Comparison of ENCODE assay signal across 36 cellular contexts in the genomic region with DNA sequence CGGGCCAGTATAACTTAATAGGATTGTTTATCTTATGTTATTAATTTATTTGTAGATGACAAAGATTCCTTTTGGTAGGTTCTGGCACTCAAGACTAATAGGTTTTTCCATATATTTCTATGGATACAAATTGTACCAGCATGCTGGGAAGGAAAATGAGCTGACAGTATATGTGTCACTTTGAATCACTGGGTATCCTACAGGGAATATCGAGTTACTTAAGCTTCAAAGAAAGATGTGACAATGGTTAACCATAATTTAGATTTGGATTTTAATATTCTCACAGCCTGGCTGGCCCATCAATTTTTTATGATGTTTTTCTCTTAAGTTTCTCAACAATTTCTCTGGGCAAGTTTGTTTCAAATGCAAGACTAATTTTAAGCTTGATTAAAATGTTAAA.
"Had no signal": no experiment of that assay in that cellular context is flagged by ENCODE, and none has a peak within 500 bp of the region (broad histone marks: within the 10 kb centered on the region; RNA-seq: fewer than 3 reads in every experiment).

No MANE protein-coding gene starts in this region.

- H3K9me3 Mint-ChIP-seq: activated B cell treated with CpG ODN at 0.5 μM for 24 hours; activated CD4-positive, alpha-beta memory T cell treated with anti-CD3 and anti-CD28 coated beads, Interleukin-2, amount 10 ng/mL, durations not matched to agents 7 days and 5 days; activated CD4-positive, alpha-beta T cell treated with anti-CD3 and anti-CD28 coated beads, Interleukin-2, amount 10 ng/mL, durations not matched to agents 7 days and 5 days; activated naive CD4-positive, alpha-beta T cell treated with anti-CD3 and anti-CD28 coated beads for 36 hours; activated naive CD4-positive, alpha-beta T cell treated with anti-CD3 and anti-CD28 coated beads, Interleukin-2, amount 50 U/mL, for 72 hours; activated naive CD8-positive, alpha-beta T cell treated with anti-CD3 and anti-CD28 coated beads for 36 hours; activated T-cell treated with anti-CD3 and anti-CD28 coated beads, Interleukin-2, amount 50 U/mL, for 24 hours; central memory CD8-positive, alpha-beta T cell; T-helper 1 cell treated with Interleukin-12 subunit alpha and Interleukin-12 subunit beta and Interleukin-4 antibody, amounts not matched to agents 30 μg/mL and 1 μg/mL, for 36 hours; T-helper 2 cell treated with Interferon-gamma antibody and Interleukin-4, amounts not matched to agents 5 μg/mL and 100 μg/mL, for 36 hours had no signal

- H3K27ac Mint-ChIP-seq: activated B cell treated with CpG ODN at 0.5 μM for 24 hours; activated CD4-positive, alpha-beta memory T cell treated with anti-CD3 and anti-CD28 coated beads, Interleukin-2, amount 10 ng/mL, durations not matched to agents 7 days and 5 days; activated CD4-positive, alpha-beta T cell treated with anti-CD3 and anti-CD28 coated beads for 36 hours; activated CD4-positive, alpha-beta T cell treated with anti-CD3 and anti-CD28 coated beads, Interleukin-2, amount 10 ng/mL, durations not matched to agents 7 days and 5 days; activated CD8-positive, alpha-beta memory T cell treated with anti-CD3 and anti-CD28 coated beads, Interleukin-2, amount 10 ng/mL, durations not matched to agents 7 days and 5 days; activated CD8-positive, alpha-beta T cell treated with anti-CD3 and anti-CD28 coated beads, Interleukin-2, amount 10 ng/mL, durations not matched to agents 7 days and 5 days; activated naive CD4-positive, alpha-beta T cell treated with anti-CD3 and anti-CD28 coated beads for 36 hours; activated naive CD4-positive, alpha-beta T cell treated with anti-CD3 and anti-CD28 coated beads, Interleukin-2, amount 50 U/mL, for 72 hours; activated naive CD8-positive, alpha-beta T cell treated with anti-CD3 and anti-CD28 coated beads for 36 hours; activated T-cell treated with anti-CD3 and anti-CD28 coated beads, Interleukin-2, amount 50 U/mL, for 24 hours; brain; T-helper 1 cell treated with Interleukin-12 subunit alpha and Interleukin-12 subunit beta and Interleukin-4 antibody, amounts not matched to agents 30 μg/mL and 1 μg/mL, for 36 hours; T-helper 2 cell treated with Interferon-gamma antibody and Interleukin-4, amounts not matched to agents 5 μg/mL and 100 μg/mL, for 36 hours had no signal

- H3K9me3 ChIP-seq: adrenal gland had no signal

- H3K4me3 ChIP-seq: adrenal gland, cardiac muscle cell had no signal

- H3K4me1 ChIP-seq: adrenal gland had no signal

- H3K36me3 ChIP-seq: adrenal gland, cardiac muscle cell had no signal

- H3K27me3 Mint-ChIP-seq: activated B cell treated with CpG ODN at 0.5 μM for 24 hours; activated CD4-positive, alpha-beta memory T cell treated with anti-CD3 and anti-CD28 coated beads, Interleukin-2, amount 10 ng/mL, durations not matched to agents 7 days and 5 days; activated CD4-positive, alpha-beta T cell treated with anti-CD3 and anti-CD28 coated beads for 36 hours; activated CD4-positive, alpha-beta T cell treated with anti-CD3 and anti-CD28 coated beads, Interleukin-2, amount 10 ng/mL, durations not matched to agents 7 days and 5 days; activated CD8-positive, alpha-beta memory T cell treated with anti-CD3 and anti-CD28 coated beads, Interleukin-2, amount 10 ng/mL, durations not matched to agents 7 days and 5 days; activated naive CD8-positive, alpha-beta T cell treated with anti-CD3 and anti-CD28 coated beads for 36 hours; brain; central memory CD8-positive, alpha-beta T cell had no signal

- ATAC-seq: activated CD4-positive, alpha-beta T cell treated with anti-CD3 and anti-CD28 coated beads for 36 hours; activated CD8-positive, alpha-beta memory T cell treated with anti-CD3 and anti-CD28 coated beads, Interleukin-2, amount 10 ng/mL, durations not matched to agents 7 days and 5 days; activated CD8-positive, alpha-beta T cell treated with anti-CD3 and anti-CD28 coated beads, Interleukin-2, amount 10 ng/mL, durations not matched to agents 7 days and 5 days; activated naive CD4-positive, alpha-beta T cell treated with anti-CD3 and anti-CD28 coated beads, Interleukin-2, amount 50 U/mL, for 72 hours had no signal

- FAIRE-seq: bronchial epithelial cell, TTC549 had no signal

- H3K36me3 Mint-ChIP-seq: activated CD8-positive, alpha-beta memory T cell treated with anti-CD3 and anti-CD28 coated beads, Interleukin-2, amount 10 ng/mL, durations not matched to agents 7 days and 5 days; activated naive CD4-positive, alpha-beta T cell treated with anti-CD3 and anti-CD28 coated beads, Interleukin-2, amount 50 U/mL, for 72 hours; activated naive CD8-positive, alpha-beta T cell treated with anti-CD3 and anti-CD28 coated beads for 36 hours; brain had no signal

- H3K4me1 Mint-ChIP-seq: activated B cell treated with CpG ODN at 0.5 μM for 24 hours; activated CD4-positive, alpha-beta memory T cell treated with anti-CD3 and anti-CD28 coated beads, Interleukin-2, amount 10 ng/mL, durations not matched to agents 7 days and 5 days; activated CD4-positive, alpha-beta T cell treated with anti-CD3 and anti-CD28 coated beads for 36 hours; activated CD4-positive, alpha-beta T cell treated with anti-CD3 and anti-CD28 coated beads, Interleukin-2, amount 10 ng/mL, durations not matched to agents 7 days and 5 days; activated CD8-positive, alpha-beta memory T cell treated with anti-CD3 and anti-CD28 coated beads, Interleukin-2, amount 10 ng/mL, durations not matched to agents 7 days and 5 days; activated naive CD8-positive, alpha-beta T cell treated with anti-CD3 and anti-CD28 coated beads for 36 hours; brain; central memory CD8-positive, alpha-beta T cell had no signal

- H3K27me3 ChIP-seq: adrenal gland had no signal

- H3K4me3 Mint-ChIP-seq: activated B cell treated with CpG ODN at 0.5 μM for 24 hours; activated CD4-positive, alpha-beta memory T cell treated with anti-CD3 and anti-CD28 coated beads, Interleukin-2, amount 10 ng/mL, durations not matched to agents 7 days and 5 days; activated CD4-positive, alpha-beta T cell treated with anti-CD3 and anti-CD28 coated beads for 36 hours; activated CD4-positive, alpha-beta T cell treated with anti-CD3 and anti-CD28 coated beads, Interleukin-2, amount 10 ng/mL, durations not matched to agents 7 days and 5 days; activated CD8-positive, alpha-beta memory T cell treated with anti-CD3 and anti-CD28 coated beads, Interleukin-2, amount 10 ng/mL, durations not matched to agents 7 days and 5 days; activated CD8-positive, alpha-beta T cell treated with anti-CD3 and anti-CD28 coated beads, Interleukin-2, amount 10 ng/mL, durations not matched to agents 7 days and 5 days; activated naive CD4-positive, alpha-beta T cell treated with anti-CD3 and anti-CD28 coated beads for 36 hours; activated naive CD8-positive, alpha-beta T cell treated with anti-CD3 and anti-CD28 coated beads for 36 hours; activated T-cell treated with anti-CD3 and anti-CD28 coated beads, Interleukin-2, amount 50 U/mL, for 24 hours; brain; central memory CD8-positive, alpha-beta T cell; T-helper 1 cell treated with Interleukin-12 subunit alpha and Interleukin-12 subunit beta and Interleukin-4 antibody, amounts not matched to agents 30 μg/mL and 1 μg/mL, for 36 hours; T-helper 2 cell treated with Interferon-gamma antibody and Interleukin-4, amounts not matched to agents 5 μg/mL and 100 μg/mL, for 36 hours had no signal

- DNase-seq: activated B cell treated with CpG ODN at 0.5 μM for 24 hours; activated CD4-positive, alpha-beta memory T cell treated with anti-CD3 and anti-CD28 coated beads, Interleukin-2, amount 10 ng/mL, durations not matched to agents 7 days and 5 days; activated CD4-positive, alpha-beta T cell treated with anti-CD3 and anti-CD28 coated beads for 1 hour; activated CD4-positive, alpha-beta T cell treated with anti-CD3 and anti-CD28 coated beads for 36 hours; activated CD4-positive, alpha-beta T cell treated with anti-CD3 and anti-CD28 coated beads for 48 hours; activated CD4-positive, alpha-beta T cell treated with anti-CD3 and anti-CD28 coated beads, Interleukin-2, amount 10 ng/mL, durations not matched to agents 7 days and 5 days; activated CD4-positive, alpha-beta T cell treated with anti-CD3 and anti-CD28 coated beads, Interleukin-2, amount 50 U/mL, for 48 hours; activated CD8-positive, alpha-beta memory T cell treated with anti-CD3 and anti-CD28 coated beads for 24 hours; activated CD8-positive, alpha-beta memory T cell treated with anti-CD3 and anti-CD28 coated beads, Interleukin-2, amount 10 ng/mL, durations not matched to agents 7 days and 5 days; activated CD8-positive, alpha-beta memory T cell treated with anti-CD3 and anti-CD28 coated beads, Interleukin-2, amount 50 U/mL, for 48 hours; activated CD8-positive, alpha-beta T cell treated with anti-CD3 and anti-CD28 coated beads, Interleukin-2, amount 10 ng/mL, durations not matched to agents 7 days and 5 days; activated effector memory CD4-positive, alpha-beta T cell treated with anti-CD3 and anti-CD28 coated beads, Interleukin-2, amount 50 U/mL, for 16 hours; activated gamma-delta T cell treated with Interleukin-2 at 50 U/mL for 16 hours; activated naive CD4-positive, alpha-beta T cell; activated naive CD4-positive, alpha-beta T cell treated with anti-CD3 and anti-CD28 coated beads for 36 hours; activated naive CD4-positive, alpha-beta T cell treated with anti-CD3 and anti-CD28 coated beads, Interleukin-2, amount 50 U/mL, for 16 hours; activated naive CD8-positive, alpha-beta T cell treated with anti-CD3 and anti-CD28 coated beads for 36 hours; activated T-cell treated with anti-CD3 and anti-CD28 coated beads, Interleukin-2, amount 50 U/mL, for 24 hours; activated T-cell treated with anti-CD3 and anti-CD28 coated beads, Interleukin-2, amount 50 U/mL, for 48 hours; adrenal gland; amniotic stem cell; aorta; caudate nucleus; cerebellar nuclear complex; T-helper 1 cell; T-helper 2 cell; T-helper 9 cell had no signal

- H3K27ac ChIP-seq: adrenal gland, cardiac muscle cell, VCaP had no signal
